ENCODE assay signal across 18 cellular contexts in genomic region chr17:13385481-13385907, GRCh38.
A peak's percentile ranks its signal among the peaks of the same experiment; 100 is the strongest.
DNase-seq lines count a peak whose midpoint lies in the region; ATAC-seq, FAIRE-seq and TF ChIP-seq lines count a peak whose summit lies in the region.
"Had no signal": no experiment of that assay in that cellular context is flagged by ENCODE, and none has a peak within 500 bp of the region (broad histone marks: within the 10 kb centered on the region; RNA-seq: fewer than 3 reads in every experiment).

No MANE protein-coding gene starts in this region.

- FAIRE-seq in bronchial epithelial cell (lab: Jason Lieb, UNC): no peak
- FAIRE-seq: GM18507 had no signal

- no peak overlapping the region for H3K4me3 Mint-ChIP-seq in neural progenitor cell
- H3K4me3 Mint-ChIP-seq in activated CD4-positive, alpha-beta T cell treated with anti-CD3 and anti-CD28 coated beads, Interleukin-2, amount 10 ng/mL, durations not matched to agents 24 days and 14 days: no peak overlapping the region
- H3K4me3 Mint-ChIP-seq: stimulated activated memory B cell treated with anti-CD40 and anti-IgM and Interleukin-4, amounts not matched to agents 10 μg/mL and 1 μg/mL and 100 μg/mL, for 72 hours; T-helper 2 cell treated with Interferon-gamma antibody and Interleukin-4, amounts not matched to agents 5 μg/mL and 100 μg/mL, for 36 hours had no signal

- H3K4me2 ChIP-seq in neural progenitor cell: no peak overlapping the region

- no peaks in the 10 kb centered on the region for H3K27me3 Mint-ChIP-seq in neural progenitor cell (ENCODE audit: insufficient read depth, low read depth)
- H3K27me3 Mint-ChIP-seq in activated CD4-positive, alpha-beta T cell treated with anti-CD3 and anti-CD28 coated beads, Interleukin-2, amount 10 ng/mL, durations not matched to agents 24 days and 14 days: no peaks in the 10 kb centered on the region
- H3K27me3 Mint-ChIP-seq: stimulated activated memory B cell treated with anti-CD40 and anti-IgM and Interleukin-4, amounts not matched to agents 10 μg/mL and 1 μg/mL and 100 μg/mL, for 72 hours had no signal

- DNase-seq in GDM1 (lab: John Stamatoyannopoulos, UW): peak; percentile 7
- peak; percentile 36 to 89 for DNase-seq in NOMO-1 (lab: John Stamatoyannopoulos, UW; ENCODE audit: unreplicated experiment in 2 of 2)
- peak; percentile 76 for DNase-seq in bronchial epithelial cell (ENCODE audit: low read depth)
- no peak for DNase-seq in neural progenitor cell (ENCODE audit: low spot score)
- no peak for DNase-seq in activated CD4-positive, alpha-beta T cell treated with anti-CD3 and anti-CD28 coated beads, Interleukin-2, amount 10 ng/mL, durations not matched to agents 24 days and 14 days
- DNase-seq in activated gamma-delta T cell treated with Interleukin-2 at 50 U/mL for 16 hours: no peak
- DNase-seq in left colon: no peak
- DNase-seq: activated CD8-positive, alpha-beta memory T cell treated with anti-CD3 and anti-CD28 coated beads for 24 hours; activated naive CD4-positive, alpha-beta T cell; C1 segment of cervical spinal cord; hypothalamus; mesendoderm; NCI-H2171; stimulated activated CD4-positive, alpha-beta T cell treated with anti-CD3 and anti-CD28 coated beads, Interleukin-2, amount 100 ng/mL, for 48 hours had no signal

- H3K27ac Mint-ChIP-seq in neural progenitor cell: no peak overlapping the region
- H3K27ac Mint-ChIP-seq in activated CD4-positive, alpha-beta T cell treated with anti-CD3 and anti-CD28 coated beads, Interleukin-2, amount 10 ng/mL, durations not matched to agents 24 days and 14 days: no peak overlapping the region
- H3K27ac Mint-ChIP-seq: stimulated activated memory B cell treated with anti-CD40 and anti-IgM and Interleukin-4, amounts not matched to agents 10 μg/mL and 1 μg/mL and 100 μg/mL, for 72 hours; T-helper 2 cell treated with Interferon-gamma antibody and Interleukin-4, amounts not matched to agents 5 μg/mL and 100 μg/mL, for 36 hours had no signal

- no peaks in the 10 kb centered on the region for H3K9me3 ChIP-seq in neural progenitor cell (ENCODE audit: low read depth)

- no peak overlapping the region for H3K9ac ChIP-seq in neural progenitor cell

- no peaks in the 10 kb centered on the region for H3F3A ChIP-seq in neural progenitor cell (ENCODE audit: low read depth)

- no peaks in the 10 kb centered on the region for H3K36me3 ChIP-seq in bronchial epithelial cell (ENCODE audit: control insufficient read depth, insufficient read depth, low read length)
- H3K36me3 ChIP-seq in neural progenitor cell: no peaks in the 10 kb centered on the region

- H3K79me2 ChIP-seq in neural progenitor cell (ENCODE audit: low read depth): no peaks in the 10 kb centered on the region

- no peak overlapping the region for H3K27ac ChIP-seq in neural progenitor cell

- H3K27me3 ChIP-seq in bronchial epithelial cell (ENCODE audit: control insufficient read depth, insufficient read depth, low read length) (no peaks in the 10 kb centered on the region), neural progenitor cell (no peaks in the 10 kb centered on the region)

- peak overlapping the region; percentile 11 for H2AFZ ChIP-seq in neural progenitor cell (replicated peaks)

- H4K20me1 ChIP-seq in neural progenitor cell (ENCODE audit: low read depth): no peaks in the 10 kb centered on the region

- intact Hi-C loops in activated CD4-positive, alpha-beta T cell treated with anti-CD3 and anti-CD28 coated beads, Interleukin-2, amount 10 ng/mL, durations not matched to agents 24 days and 14 days (cut with micrococcal nuclease): no loop called here
- intact Hi-C loops in left colon (cut with DNase I, micrococcal nuclease): no loop called here

- no peaks in the 10 kb centered on the region for H3K36me3 Mint-ChIP-seq in neural progenitor cell
- no peaks in the 10 kb centered on the region for H3K36me3 Mint-ChIP-seq in activated CD4-positive, alpha-beta T cell treated with anti-CD3 and anti-CD28 coated beads, Interleukin-2, amount 10 ng/mL, durations not matched to agents 24 days and 14 days (ENCODE audit: low read depth)
- H3K36me3 Mint-ChIP-seq: stimulated activated memory B cell treated with anti-CD40 and anti-IgM and Interleukin-4, amounts not matched to agents 10 μg/mL and 1 μg/mL and 100 μg/mL, for 72 hours had no signal

- no peaks in the 10 kb centered on the region for H3K9me3 Mint-ChIP-seq in neural progenitor cell
- no peaks in the 10 kb centered on the region for H3K9me3 Mint-ChIP-seq in activated CD4-positive, alpha-beta T cell treated with anti-CD3 and anti-CD28 coated beads, Interleukin-2, amount 10 ng/mL, durations not matched to agents 24 days and 14 days
- H3K9me3 Mint-ChIP-seq: T-helper 2 cell treated with Interferon-gamma antibody and Interleukin-4, amounts not matched to agents 5 μg/mL and 100 μg/mL, for 36 hours had no signal

- TF ChIP-seq CTCF in bronchial epithelial cell (IDR thresholded peaks at IDR 0.05; ENCODE audit: insufficient read depth, low read length, severe bottlenecking) (no peak), neural progenitor cell (IDR thresholded peaks at IDR 0.05) (no peak)

- H3K4me1 Mint-ChIP-seq in neural progenitor cell: peaks cover 4% of the 10 kb centered on the region
- H3K4me1 Mint-ChIP-seq in activated CD4-positive, alpha-beta T cell treated with anti-CD3 and anti-CD28 coated beads, Interleukin-2, amount 10 ng/mL, durations not matched to agents 24 days and 14 days: no peaks in the 10 kb centered on the region
- H3K4me1 Mint-ChIP-seq: stimulated activated memory B cell treated with anti-CD40 and anti-IgM and Interleukin-4, amounts not matched to agents 10 μg/mL and 1 μg/mL and 100 μg/mL, for 72 hours had no signal

- ATAC-seq in HG02852 (IDR thresholded peaks at IDR 0.05; ENCODE audit: unreplicated experiment) (no peak), left colon (no peak)
- ATAC-seq: stimulated activated memory B cell treated with anti-CD40 and anti-IgM and Interleukin-4, amounts not matched to agents 10 μg/mL and 1 μg/mL and 100 μg/mL, for 72 hours had no signal

- peaks cover 6% of the 10 kb centered on the region for H3K4me1 ChIP-seq in neural progenitor cell

- no peak overlapping the region for H3K4me3 ChIP-seq in bronchial epithelial cell (ENCODE audit: low read depth, low read length)
- no peak overlapping the region for H3K4me3 ChIP-seq in neural progenitor cell

Comparison
In these comparisons a context has a peak if more than half of its experiments do, and no peak if none do; other contexts are left out.
1. DNase-seq: peak in GDM1 (single experiment), NOMO-1 (2 of 2) and bronchial epithelial cell (single experiment); none in neural progenitor cell (single experiment), activated CD4-positive, alpha-beta T cell treated with anti-CD3 and anti-CD28 coated beads, Interleukin-2, amount 10 ng/mL, durations not matched to agents 24 days and 14 days (single experiment), activated gamma-delta T cell treated with Interleukin-2 at 50 U/mL for 16 hours (single experiment) and left colon (0 of 2).